In the genomic region with DNA sequence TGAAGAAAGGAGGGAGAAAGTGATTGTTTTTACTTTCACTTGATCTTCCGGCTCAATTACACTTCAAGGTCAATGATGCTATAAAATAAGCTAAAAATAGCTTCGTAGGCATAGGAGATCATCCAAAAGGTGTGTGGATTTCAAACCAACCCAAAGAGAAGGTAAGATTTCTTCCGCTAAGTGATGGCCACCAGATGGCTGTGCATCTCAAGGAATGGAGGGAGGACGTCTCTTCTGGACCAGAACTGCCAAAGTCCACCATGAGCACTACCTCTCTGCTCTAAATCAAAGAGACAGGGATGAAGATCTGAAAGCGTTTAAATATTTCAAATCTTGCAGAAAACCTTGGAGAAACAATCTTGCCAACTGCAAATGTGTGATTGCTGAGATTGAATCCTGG, we compare ENCODE assay signal across 12 cellular contexts.
A peak's percentile ranks its signal among the peaks of the same experiment; 100 is the strongest.
DNase-seq lines count a peak whose midpoint lies in the region; ATAC-seq and TF ChIP-seq lines count a peak whose summit lies in the region.
"Had no signal": no experiment of that assay in that cellular context is flagged by ENCODE, and none has a peak within 500 bp of the region (broad histone marks: within the 10 kb centered on the region; RNA-seq: fewer than 3 reads in every experiment).

No MANE protein-coding gene starts in this region.

- H3K27ac ChIP-seq in WERI-Rb-1 (no peak overlapping the region), prostate gland (no peak overlapping the region)
- H3K27ac ChIP-seq: spleen had no signal

- H3K9me3 ChIP-seq in WERI-Rb-1 (ENCODE audit: severe bottlenecking), result no peaks in the 10 kb centered on the region
- H3K9me3 ChIP-seq in prostate gland, result no peaks in the 10 kb centered on the region
- H3K9me3 ChIP-seq: Caco-2, spleen had no signal

- H3K4me1 ChIP-seq in prostate gland (replicated peaks), result no peaks in the 10 kb centered on the region
- H3K4me1 ChIP-seq: Caco-2 had no signal

- no peak for TF ChIP-seq POLR2A in prostate gland (IDR thresholded peaks at IDR 0.05)

- no peaks in the 10 kb centered on the region for H3K36me3 Mint-ChIP-seq in osteocyte (ENCODE audit: unreplicated experiment)
- H3K36me3 Mint-ChIP-seq: activated CD4-positive, alpha-beta memory T cell treated with anti-CD3 and anti-CD28 coated beads for 36 hours had no signal

- H3K27me3 ChIP-seq in WERI-Rb-1 (ENCODE audit: insufficient read depth, low read depth, severe bottlenecking) (no peaks in the 10 kb centered on the region), prostate gland (replicated peaks; ENCODE audit: insufficient read depth) (no peaks in the 10 kb centered on the region)
- H3K27me3 ChIP-seq: spleen had no signal

- H3K36me3 ChIP-seq in WERI-Rb-1, result no peaks in the 10 kb centered on the region
- no peaks in the 10 kb centered on the region for H3K36me3 ChIP-seq in prostate gland
- H3K36me3 ChIP-seq: spleen had no signal

- ATAC-seq in HG03159 (IDR thresholded peaks at IDR 0.05; ENCODE audit: unreplicated experiment) (peak; percentile 37), GM21423 (IDR thresholded peaks at IDR 0.05; ENCODE audit: unreplicated experiment) (no peak)
- ATAC-seq: esophagus mucosa had no signal

- intact Hi-C loops in prostate gland (cut with DNase I), result loop anchor here (2.0 kb wide), 1 partner anchor 301 kb away; no protein-coding TSS in a partner anchor

- no peak overlapping the region for H3K4me3 Mint-ChIP-seq in osteocyte (ENCODE audit: unreplicated experiment)
- H3K4me3 Mint-ChIP-seq: activated CD4-positive, alpha-beta memory T cell treated with anti-CD3 and anti-CD28 coated beads for 36 hours had no signal

- TF ChIP-seq CTCF in WERI-Rb-1 (IDR thresholded peaks at IDR 0.05; ENCODE audit: low read depth, low read length) (peak; percentile 74), osteocyte (IDR thresholded peaks at IDR 0.05) (peak; percentile 14), prostate gland (IDR thresholded peaks at IDR 0.05) (peak in 2 of 4 experiments; percentile 40 to 69)

- WGBS in prostate gland, result 89% methylated on average over 5 of the region's 5 CpGs

- H3K4me1 Mint-ChIP-seq in osteocyte (ENCODE audit: unreplicated experiment), result no peaks in the 10 kb centered on the region

- H3K4me3 ChIP-seq in WERI-Rb-1 (ENCODE audit: low read depth, low read length) (no peak overlapping the region), prostate gland (no peak overlapping the region)
- H3K4me3 ChIP-seq: spleen had no signal

- no peaks in the 10 kb centered on the region for H3K9me3 Mint-ChIP-seq in osteocyte (ENCODE audit: unreplicated experiment)
- H3K9me3 Mint-ChIP-seq: activated CD4-positive, alpha-beta memory T cell treated with anti-CD3 and anti-CD28 coated beads for 36 hours had no signal

- H3K27me3 Mint-ChIP-seq in osteocyte (ENCODE audit: unreplicated experiment), result peaks cover 66% of the 10 kb centered on the region
- H3K27me3 Mint-ChIP-seq: activated CD4-positive, alpha-beta memory T cell treated with anti-CD3 and anti-CD28 coated beads for 36 hours had no signal

- peak; percentile 40 for DNase-seq in activated CD8-positive, alpha-beta memory T cell treated with anti-CD3 and anti-CD28 coated beads, Interleukin-2, amount 50 U/mL, for 4 hours
- no peak for DNase-seq in activated CD8-positive, alpha-beta memory T cell treated with anti-CD3 and anti-CD28 coated beads, Interleukin-2, amount 50 U/mL, for 48 hours
- DNase-seq in WERI-Rb-1, result peak; percentile 56
- DNase-seq in osteocyte (ENCODE audit: extremely low spot score, unreplicated experiment), result no peak
- no peak for DNase-seq in prostate gland (ENCODE audit: low spot score)
- no peak for DNase-seq in OCI-M2 (lab: John Stamatoyannopoulos, UW; ENCODE audit: unreplicated experiment)
- DNase-seq: activated CD4-positive, alpha-beta memory T cell treated with anti-CD3 and anti-CD28 coated beads for 36 hours; spleen had no signal

- no peak overlapping the region for H3K27ac Mint-ChIP-seq in osteocyte (ENCODE audit: unreplicated experiment)
- H3K27ac Mint-ChIP-seq: activated CD4-positive, alpha-beta memory T cell treated with anti-CD3 and anti-CD28 coated beads for 36 hours had no signal

Comparison
In these comparisons a context has a peak if more than half of its experiments do, and no peak if none do; other contexts are left out.
1. DNase-seq: peak in activated CD8-positive, alpha-beta memory T cell treated with anti-CD3 and anti-CD28 coated beads, Interleukin-2, amount 50 U/mL, for 4 hours (single experiment) and WERI-Rb-1 (single experiment); none in activated CD8-positive, alpha-beta memory T cell treated with anti-CD3 and anti-CD28 coated beads, Interleukin-2, amount 50 U/mL, for 48 hours (single experiment), osteocyte (single experiment), prostate gland (single experiment) and OCI-M2 (single experiment).